32 cellular contexts compared by ENCODE assay signal in genomic region chr2:134905168-134905567, GRCh38.
"Had no signal": no experiment of that assay in that cellular context is flagged by ENCODE, and none has a peak within 500 bp of the region (broad histone marks: within the 10 kb centered on the region; RNA-seq: fewer than 3 reads in every experiment).

No MANE protein-coding gene starts in this region.

- ATAC-seq: activated CD8-positive, alpha-beta T cell treated with anti-CD3 and anti-CD28 coated beads for 36 hours; activated naive CD4-positive, alpha-beta T cell treated with anti-CD3 and anti-CD28 coated beads, Interleukin-2, amount 50 U/mL, for 72 hours; activated T-cell treated with anti-CD3 and anti-CD28 coated beads, Interleukin-2, amount 50 U/mL, for 4 hours; activated T-cell treated with anti-CD3 and anti-CD28 coated beads, Interleukin-2, amount 50 U/mL, for 72 hours; activated T-helper 17 cell treated with anti-CD3 and anti-CD28 coated beads, Interleukin-2, amount 50 U/mL, for 72 hours; body of pancreas had no signal

- H3K27ac ChIP-seq: adrenal gland, body of pancreas, brain microvascular endothelial cell, breast epithelium, VCaP had no signal

- H3K27me3 ChIP-seq: adrenal gland, body of pancreas, brain microvascular endothelial cell, breast epithelium had no signal

- H3K9me3 ChIP-seq: adrenal gland, body of pancreas, breast epithelium had no signal

- DNase-seq: activated B cell treated with CpG ODN at 0.5 μM for 24 hours; activated CD4-positive, alpha-beta memory T cell treated with anti-CD3 and anti-CD28 coated beads for 36 hours; activated CD4-positive, alpha-beta T cell treated with anti-CD3 and anti-CD28 coated beads for 4 hours; activated CD4-positive, alpha-beta T cell treated with anti-CD3 and anti-CD28 coated beads, Interleukin-2, amount 10 ng/mL, durations not matched to agents 24 days and 14 days; activated CD4-positive, alpha-beta T cell treated with anti-CD3 and anti-CD28 coated beads, Interleukin-2, amount 50 U/mL, for 1 hour; activated CD4-positive, alpha-beta T cell treated with anti-CD3 and anti-CD28 coated beads, Interleukin-2, amount 50 U/mL, for 4 hours; activated CD4-positive, CD25-positive, alpha-beta regulatory T cell treated with anti-CD3 and anti-CD28 coated beads, Interleukin-2, amount 50 U/mL, for 72 hours; activated CD8-positive, alpha-beta memory T cell treated with anti-CD3 and anti-CD28 coated beads, Interleukin-2, amount 50 U/mL, for 4 hours; activated CD8-positive, alpha-beta T cell treated with anti-CD3 and anti-CD28 coated beads for 36 hours; activated effector memory CD4-positive, alpha-beta T cell treated with anti-CD3 and anti-CD28 coated beads, Interleukin-2, amount 50 U/mL, for 16 hours; activated gamma-delta T cell treated with Interleukin-2 at 50 U/mL for 16 hours; activated naive CD4-positive, alpha-beta T cell; activated naive CD4-positive, alpha-beta T cell treated with anti-CD3 and anti-CD28 coated beads for 36 hours; activated naive CD4-positive, alpha-beta T cell treated with anti-CD3 and anti-CD28 coated beads, Interleukin-2, amount 50 U/mL, for 16 hours; activated naive CD8-positive, alpha-beta T cell treated with anti-CD3 and anti-CD28 coated beads for 36 hours; activated T-cell treated with anti-CD3 and anti-CD28 coated beads for 4 hours; activated T-cell treated with anti-CD3 and anti-CD28 coated beads, Interleukin-2, amount 50 U/mL, for 1 hour; activated T-cell treated with anti-CD3 and anti-CD28 coated beads, Interleukin-2, amount 50 U/mL, for 4 hours; activated T-cell treated with anti-CD3 and anti-CD28 coated beads, Interleukin-2, amount 50 U/mL, for 72 hours; adrenal gland; amniotic stem cell; aorta; body of pancreas; brain microvascular endothelial cell; central memory CD4-positive, alpha-beta T cell; T-helper 1 cell; T-helper 2 cell; T-helper 9 cell had no signal

- H3K4me3 ChIP-seq: adrenal gland, body of pancreas, breast epithelium had no signal

- H3K4me1 ChIP-seq: adrenal gland, body of pancreas, breast epithelium had no signal

- H3K36me3 ChIP-seq: adrenal gland, brain microvascular endothelial cell, breast epithelium had no signal
